8 cellular contexts compared by ENCODE assay signal in genomic region chr2:173048901-173049661, GRCh38. TPM values are rescaled to one million over a fixed set of nuclear protein-coding genes. Genes with fewer than 3 reads are reported as not detected.
DNase-seq lines count a peak whose midpoint lies in the region; ATAC-seq, FAIRE-seq and TF ChIP-seq lines count a peak whose summit lies in the region.

No MANE protein-coding gene starts in this region.

- H3K4me1 ChIP-seq in body of pancreas = peaks cover 35% of the 10 kb centered on the region
- peaks cover 24% of the 10 kb centered on the region for H3K4me1 ChIP-seq in mesodermal cell (ENCODE audit: control insufficient read depth, insufficient read depth, low read length, poor library complexity, severe bottlenecking)

- H3K27ac ChIP-seq in body of pancreas (peak overlapping the region; percentile 1 to 80 (median 72)), mesodermal cell (ENCODE audit: low read depth, low read length, severe bottlenecking) (peak overlapping the region; percentile 60)

- H3K27me3 Mint-ChIP-seq in activated naive CD4-positive, alpha-beta T cell treated with anti-CD3 and anti-CD28 coated beads, Interleukin-2, amount 10 ng/mL, durations not matched to agents 7 days and 5 days = peaks cover 8% of the 10 kb centered on the region

- H3K36me3 Mint-ChIP-seq in activated naive CD4-positive, alpha-beta T cell treated with anti-CD3 and anti-CD28 coated beads, Interleukin-2, amount 10 ng/mL, durations not matched to agents 7 days and 5 days = no peaks in the 10 kb centered on the region

- no peaks in the 10 kb centered on the region for H3K4me1 Mint-ChIP-seq in activated naive CD4-positive, alpha-beta T cell treated with anti-CD3 and anti-CD28 coated beads, Interleukin-2, amount 10 ng/mL, durations not matched to agents 7 days and 5 days

- H3K36me3 ChIP-seq in body of pancreas (replicated peaks in 1 of 2; ENCODE audit: insufficient read depth in 1 of 2, low read depth in 2 of 2) (no peaks in the 10 kb centered on the region), mesodermal cell (ENCODE audit: control insufficient read depth, insufficient read depth, low read length) (no peaks in the 10 kb centered on the region)

- FAIRE-seq in urothelium cell line (lab: Jason Lieb, UNC) = no peak

- WGBS in body of pancreas, 2 donors = 18 to 22% methylated on average over 4 of the region's 4 CpGs
- WGBS in mesodermal cell (ENCODE audit: insufficient coverage in 2 of 2), 2 experiments = 100% methylated on average over 1 of the region's 4 CpGs; no CpG with 5 or more reads in 1 of the 2 experiments

- ATAC-seq in HG02885 (IDR thresholded peaks at IDR 0.05; ENCODE audit: poor library complexity, unreplicated experiment) = peak; percentile 93
- ATAC-seq in body of pancreas = peak; percentile 93

- TF ChIP-seq POLR2A in body of pancreas (IDR thresholded peaks at IDR 0.05) = no peak

- H3K4me3 ChIP-seq in body of pancreas (no peak overlapping the region), mesodermal cell (ENCODE audit: extremely low read depth, insufficient read depth, low read length, poor library complexity, severe bottlenecking) (no peak overlapping the region)

- peak; percentile 39 for DNase-seq in activated naive CD4-positive, alpha-beta T cell treated with Interleukin-2 at 50 U/mL for 16 hours
- DNase-seq in activated naive CD4-positive, alpha-beta T cell treated with anti-CD3 and anti-CD28 coated beads, Interleukin-2, amount 10 ng/mL, durations not matched to agents 7 days and 5 days = no peak
- DNase-seq in NCI-H748 (lab: John Stamatoyannopoulos, UW; ENCODE audit: unreplicated experiment) (peak; percentile 58), body of pancreas (peak; percentile 61 to 80 (median 72)), urothelium cell line (ENCODE audit: low spot score) (peak; percentile 79), islet precursor cell (no peak)

- CTCF ChIA-PET in activated naive CD4-positive, alpha-beta T cell treated with anti-CD3 and anti-CD28 coated beads, Interleukin-2, amount 10 ng/mL, durations not matched to agents 7 days and 5 days (lab: Charles Lee) = interaction anchor here (1.2 kb wide), 2 partner anchors 9 to 17 kb away, joined by 3 read pairs; no protein-coding TSS in a partner anchor

- no peak for TF ChIP-seq CTCF in body of pancreas (IDR thresholded peaks at IDR 0.05)

- H3K9me3 Mint-ChIP-seq in activated naive CD4-positive, alpha-beta T cell treated with anti-CD3 and anti-CD28 coated beads, Interleukin-2, amount 10 ng/mL, durations not matched to agents 7 days and 5 days = no peaks in the 10 kb centered on the region

- H3K4me3 Mint-ChIP-seq in activated naive CD4-positive, alpha-beta T cell treated with anti-CD3 and anti-CD28 coated beads, Interleukin-2, amount 10 ng/mL, durations not matched to agents 7 days and 5 days = no peak overlapping the region

- H3K9me3 ChIP-seq in body of pancreas = no peaks in the 10 kb centered on the region
- no peaks in the 10 kb centered on the region for H3K9me3 ChIP-seq in mesodermal cell (ENCODE audit: control insufficient read depth, low read length)

- no peak overlapping the region for H3K27ac Mint-ChIP-seq in activated naive CD4-positive, alpha-beta T cell treated with anti-CD3 and anti-CD28 coated beads, Interleukin-2, amount 10 ng/mL, durations not matched to agents 7 days and 5 days

- no peaks in the 10 kb centered on the region for H3K27me3 ChIP-seq in body of pancreas

- intact Hi-C loops in body of pancreas (cut with DNase I) = no loop called here

RNA-seq across cellular contexts. Expression of gene MAP3K20, which starts 26.6 kb away (rescaled TPM):
- total RNA-seq in body of pancreas = 10 to 100 TPM; 11.5 to 18.7 TPM
- 24.4 TPM for polyA plus RNA-seq in mesodermal cell (2013, experiment 1 of 2)
- 23.1 TPM for polyA plus RNA-seq in mesodermal cell (2013, experiment 2 of 2)

Comparison
In these comparisons a context has a peak if more than half of its experiments do, and no peak if none do; other contexts are left out.
1. DNase-seq: peak in activated naive CD4-positive, alpha-beta T cell treated with Interleukin-2 at 50 U/mL for 16 hours (single experiment), NCI-H748 (single experiment), body of pancreas (4 of 4) and urothelium cell line (single experiment); none in activated naive CD4-positive, alpha-beta T cell treated with anti-CD3 and anti-CD28 coated beads, Interleukin-2, amount 10 ng/mL, durations not matched to agents 7 days and 5 days (single experiment) and islet precursor cell (single experiment).